Comparison of ENCODE assay signal across 7 cellular contexts in genomic region chr14:39231751-39232553, GRCh38. TPM values are rescaled to one million over a fixed set of nuclear protein-coding genes. Genes with fewer than 3 reads are reported as not detected.
DNase-seq lines count a peak whose midpoint lies in the region; ATAC-seq, FAIRE-seq and TF ChIP-seq lines count a peak whose summit lies in the region.
"Not testable (repeated sequence)": the region's sequence is repeated elsewhere in the genome, so short reads cannot be mapped to it uniquely, and the experiment has no call there.

No MANE protein-coding gene starts in this region.

- H3K14ac ChIP-seq in H1 (ENCODE audit: insufficient read length), result not testable (repeated sequence)

- peak; percentile 87 for FAIRE-seq in H1 (lab: Jason Lieb, UNC)

- H3K4ac ChIP-seq in H1 (replicated peaks; ENCODE audit: insufficient read length, low read depth, low read length), result not testable (repeated sequence)

- not testable (repeated sequence) for H3K23me2 ChIP-seq in H1 (ENCODE audit: low read depth, low read length)

- TF ChIP-seq EP300 in H1 (IDR thresholded peaks at IDR 0.05; ENCODE audit: borderline replicate concordance in 1 of 2, low read depth in 2 of 2, low read length in 2 of 2), result not testable (repeated sequence)

- H2BK5ac ChIP-seq in H1 (ENCODE audit: low read depth, low read length), result not testable (repeated sequence)

- not testable (repeated sequence) for H3K79me1 ChIP-seq in H1 (ENCODE audit: low read depth, low read length)

- H3K4me1 ChIP-seq in H1 (replicated peaks in 1 of 4; ENCODE audit: control insufficient read depth in 3 of 4, insufficient read depth in 4 of 4, low read length in 3 of 4); lower lobe of right lung: not testable (repeated sequence)

- intact Hi-C loops in lower lobe of right lung (cut with DNase I), result not testable (repeated sequence)

- H3K79me2 ChIP-seq in H1 (ENCODE audit: control insufficient read depth in 1 of 2, insufficient read depth in 2 of 2, low read length in 2 of 2), result not testable (repeated sequence)

- not testable (repeated sequence) for H2BK120ac ChIP-seq in H1 (replicated peaks; ENCODE audit: low read depth, low read length)

- H3K27me3 Mint-ChIP-seq in WTC11 (ENCODE audit: low read depth), result not testable (repeated sequence)

- POLR2A ChIA-PET in WTC11 (lab: Charles Lee), result interaction anchor here (0.7 to 1.0 kb wide), 2 partner anchors 15 to 135 kb away, joined by 3 read pairs; no protein-coding TSS in a partner anchor
- POLR2A ChIA-PET in H1 (lab: Charles Lee; ENCODE audit: partially characterized antibody), result interaction anchor here (1.0 kb wide), 2 partner anchors 47 to 78 kb away, joined by 4 read pairs; no protein-coding TSS in a partner anchor

- not testable (repeated sequence) for H2BK12ac ChIP-seq in H1 (ENCODE audit: low read depth, low read length)

- H3K27ac Mint-ChIP-seq in WTC11, result peak overlapping the region; percentile 33; the same call in 1 of the 2 replicates

- ATAC-seq in GM21526 (IDR thresholded peaks at IDR 0.05; ENCODE audit: low FRiP score, unreplicated experiment) (peak; percentile 75), HG03196 (IDR thresholded peaks at IDR 0.05; ENCODE audit: unreplicated experiment) (peak; percentile 41), WTC11 (peak; percentile 95), lower lobe of right lung (peak; percentile 58 to 66)

- H3K27me3 ChIP-seq in H1 (replicated peaks in 1 of 4; ENCODE audit: control insufficient read depth in 3 of 4, extremely low read depth in 1 of 4, insufficient read depth in 3 of 4, low read length in 3 of 4); lower lobe of right lung (ENCODE audit: low read depth): not testable (repeated sequence)

- not testable (repeated sequence) for H3K36me3 ChIP-seq in H1 (ENCODE audit: control insufficient read depth in 2 of 4, insufficient read depth in 4 of 4, low read length in 3 of 4); lower lobe of right lung

- H2AK5ac ChIP-seq in H1 (ENCODE audit: low read depth, low read length), result not testable (repeated sequence)

- not testable (repeated sequence) for H4K91ac ChIP-seq in H1 (replicated peaks; ENCODE audit: insufficient read length, low read length)

- not testable (repeated sequence) for H3K27ac ChIP-seq in H1 (ENCODE audit: low read depth, low read length); lower lobe of right lung

- H3K36me3 Mint-ChIP-seq in WTC11, result not testable (repeated sequence)

- CTCF ChIA-PET in WTC11 (lab: Charles Lee), result interaction anchor here (0.6 to 2.6 kb wide), 21 partner anchors 10 to 237 kb away, joined by 3 to 31 read pairs (median 4); partner anchors contain the start of genes FBXO33 and TRAPPC6B
- CTCF ChIA-PET in H1 (lab: Charles Lee; ENCODE audit: partially characterized antibody), result interaction anchor here (0.7 to 2.6 kb wide), 34 partner anchors 9 to 1426 kb away, joined by 3 to 21 read pairs (median 4); partner anchors contain the start of gene TRAPPC6B

- not testable (repeated sequence) for H2BK20ac ChIP-seq in H1 (ENCODE audit: low read length)

- not testable (repeated sequence) for H3K18ac ChIP-seq in H1 (ENCODE audit: extremely low read depth, low read length)

- not testable (repeated sequence) for H3K4me1 Mint-ChIP-seq in WTC11

- H3K4me2 ChIP-seq in H1 (ENCODE audit: insufficient read depth in 1 of 2, low read depth in 2 of 2, low read length in 2 of 2), result not testable (repeated sequence)

- not testable (repeated sequence) for H3K9ac ChIP-seq in H1 (replicated peaks in 1 of 4; ENCODE audit: extremely low read depth in 1 of 4, low read depth in 3 of 4, low read length in 3 of 4)

- H3K9me3 ChIP-seq in H1 (ENCODE audit: insufficient read depth in 2 of 2, low read depth in 1 of 2, low read length in 1 of 2); lower lobe of right lung: not testable (repeated sequence)

- TF ChIP-seq POLR2A in H1 (IDR thresholded peaks at IDR 0.05; ENCODE audit: control extremely low read depth in 1 of 2, low read depth in 2 of 2, low read length in 2 of 2), result not testable (repeated sequence)

- H3K56ac ChIP-seq in H1 (replicated peaks; ENCODE audit: insufficient read length, low read depth, low read length), result not testable (repeated sequence)

- WGBS in H1 (ENCODE audit: extremely low coverage in 1 of 2, insufficient coverage in 1 of 2, insufficient read length in 1 of 2, insufficient replicate concordance in 2 of 2, low coverage in 1 of 2, low lambda C conversion rate in 2 of 2, missing lambda C conversion rate in 1 of 2), 2 experiments, result 93% methylated on average over 11 of the region's 11 CpGs; no CpG with 5 or more reads in 1 of the 2 experiments

- not testable (repeated sequence) for H3K9me3 Mint-ChIP-seq in WTC11

- H2AFZ ChIP-seq in H1 (ENCODE audit: low read length), result peak overlapping the region; percentile 13

- DNase-seq in GM12864 (ENCODE audit: low read depth) (peak; percentile 37), NCI-H2227 (lab: John Stamatoyannopoulos, UW; ENCODE audit: unreplicated experiment) (peak; percentile 4), WTC11 (ENCODE audit: low spot score) (peak; percentile 27), H1 (ENCODE audit: low read depth in 1 of 2, low spot score in 2 of 2) (peak in 1 of 2 experiments; percentile 1)
- DNase-seq in lower lobe of right lung, result not testable (repeated sequence)

- not testable (repeated sequence) for H3K4me3 Mint-ChIP-seq in WTC11

- not testable (repeated sequence) for H2BK15ac ChIP-seq in H1 (ENCODE audit: low read length)

- TF ChIP-seq RAD21 in H1 (IDR thresholded peaks at IDR 0.05 in 1 of 2, conservative IDR thresholded peaks at IDR 0.05 in 1 of 2; ENCODE audit: low read depth in 2 of 2, low read length in 2 of 2), result peak; percentile 86 to 88

- not testable (repeated sequence) for H4K5ac ChIP-seq in H1 (ENCODE audit: insufficient read length, low read depth, low read length)

- H4K8ac ChIP-seq in H1 (ENCODE audit: extremely low read depth, insufficient read depth, low read length), result not testable (repeated sequence)

- not testable (repeated sequence) for H3K4me3 ChIP-seq in GM12864 (ENCODE audit: low read depth, low read length); H1 (ENCODE audit: extremely low read depth in 1 of 4, insufficient read depth in 2 of 4, low read depth in 3 of 4, low read length in 4 of 4); lower lobe of right lung

- not testable (repeated sequence) for H4K20me1 ChIP-seq in H1 (replicated peaks in 1 of 2; ENCODE audit: control insufficient read depth in 1 of 2, insufficient read depth in 2 of 2, low read length in 2 of 2)

- TF ChIP-seq CTCF in GM12864 (IDR thresholded peaks at IDR 0.05; ENCODE audit: low read depth, low read length, missing control alignments), result peak; percentile 31
- TF ChIP-seq CTCF in WTC11 (IDR thresholded peaks at IDR 0.05), result 0 out of 2 replicates have a peak, but pooled peaks have one; percentile 14
- peak; percentile 1 to 53 (median 51) for TF ChIP-seq CTCF in H1 (IDR thresholded peaks at IDR 0.05; ENCODE audit: control extremely low read depth in 1 of 3, insufficient read depth in 1 of 3, low read depth in 1 of 3, low read length in 3 of 3)
- TF ChIP-seq CTCF in lower lobe of right lung (IDR thresholded peaks at IDR 0.05), result peak; percentile 24

- H3K23ac ChIP-seq in H1 (ENCODE audit: insufficient read length), result not testable (repeated sequence)

TF ChIP-seq in WTC11, 78 proteins besides CTCF, POLR2A, EP300 and RAD21:
- TF ChIP-seq GABPB1 (CRISPR knock-in tag; IDR thresholded peaks at IDR 0.05), result peak; percentile 72; the same call in 1 of the 2 replicates

TF ChIP-seq in H1, 55 proteins besides CTCF, POLR2A, EP300 and RAD21:
- peak; percentile 59; the same call in 1 of the 2 replicates for TF ChIP-seq CREB1 (IDR thresholded peaks at IDR 0.05)

RNA-seq across cellular contexts. Expression of gene MIA2, which starts 1.8 kb away (rescaled TPM):
- total RNA-seq in WTC11 (2021), result 10.9 to 11.3 TPM (median 11.3 TPM) in 3 replicates
- 15.0 and 16.1 TPM in 2 replicates for total RNA-seq in H1 (2021; fragmentation: NEBNext Ultra II Directional; extraction: Animal tissue kit (Norgen Biotek cat#: 25700))
- polyA plus RNA-seq in H1 (2011; rRNA removed), result 6.5 and 10.1 TPM in 2 replicates
- polyA plus RNA-seq in H1 (2011; cell fraction: cytosol; rRNA removed), result 7.7 TPM
- 10.5 TPM for polyA plus RNA-seq in H1 (2011; cell fraction: nucleus; rRNA removed)
- polyA plus RNA-seq in H1 (2012, experiment 1 of 2), result 7.2 to 11.4 TPM (median 9.4 TPM) in 4 replicates
- 2.3 TPM for polyA plus RNA-seq in H1 (2012, experiment 2 of 2)
- polyA plus RNA-seq in H1 (2013, experiment 1 of 2), result 19.0 TPM
- 19.6 TPM for polyA plus RNA-seq in H1 (2013, experiment 2 of 2)
- polyA minus RNA-seq in H1 (2011; rRNA and poly(A)+ RNA removed), result 6.7 and 9.2 TPM in 2 replicates
- polyA minus RNA-seq in H1 (2011; cell fraction: cytosol; rRNA and poly(A)+ RNA removed), result 7.0 TPM
- polyA minus RNA-seq in H1 (2011; cell fraction: nucleus; rRNA and poly(A)+ RNA removed), result 8.6 TPM
- 34.2 TPM for total RNA-seq in lower lobe of right lung

RNA-seq across cellular contexts. Expression of gene PNN, which starts 56.9 kb away (rescaled TPM):
- total RNA-seq in WTC11 (2021) (135 to 156 TPM (median 135 TPM) in 3 replicates), lower lobe of right lung (42.9 TPM)
- total RNA-seq in H1 (2021; fragmentation: NEBNext Ultra II Directional; extraction: Animal tissue kit (Norgen Biotek cat#: 25700)), result 113 and 121 TPM in 2 replicates
- polyA plus RNA-seq in H1 (2011; rRNA removed), result 27.5 and 56.5 TPM in 2 replicates
- polyA plus RNA-seq in H1 (2011; cell fraction: cytosol; rRNA removed), result 76.5 TPM
- polyA plus RNA-seq in H1 (2011; cell fraction: nucleus; rRNA removed), result 78.4 TPM
- polyA plus RNA-seq in H1 (2012, experiment 1 of 2), result 139 to 224 TPM (median 157 TPM) in 4 replicates
- polyA plus RNA-seq in H1 (2012, experiment 2 of 2), result 12.1 TPM
- 196 TPM for polyA plus RNA-seq in H1 (2013, experiment 1 of 2)
- 174 TPM for polyA plus RNA-seq in H1 (2013, experiment 2 of 2)
- 21.5 and 24.9 TPM in 2 replicates for polyA minus RNA-seq in H1 (2011; rRNA and poly(A)+ RNA removed)
- polyA minus RNA-seq in H1 (2011; cell fraction: cytosol; rRNA and poly(A)+ RNA removed), result 21.4 TPM
- polyA minus RNA-seq in H1 (2011; cell fraction: nucleus; rRNA and poly(A)+ RNA removed), result 71.4 TPM

Comparison
In these comparisons a context has a peak if more than half of its experiments do, and no peak if none do; other contexts are left out.
1. ATAC-seq: peak in every context shown above with its lines; median percentile 95 in WTC11; 75 in GM21526; 62 in lower lobe of right lung; 41 in HG03196.